9 cellular contexts compared by ENCODE assay signal in the genomic region with DNA sequence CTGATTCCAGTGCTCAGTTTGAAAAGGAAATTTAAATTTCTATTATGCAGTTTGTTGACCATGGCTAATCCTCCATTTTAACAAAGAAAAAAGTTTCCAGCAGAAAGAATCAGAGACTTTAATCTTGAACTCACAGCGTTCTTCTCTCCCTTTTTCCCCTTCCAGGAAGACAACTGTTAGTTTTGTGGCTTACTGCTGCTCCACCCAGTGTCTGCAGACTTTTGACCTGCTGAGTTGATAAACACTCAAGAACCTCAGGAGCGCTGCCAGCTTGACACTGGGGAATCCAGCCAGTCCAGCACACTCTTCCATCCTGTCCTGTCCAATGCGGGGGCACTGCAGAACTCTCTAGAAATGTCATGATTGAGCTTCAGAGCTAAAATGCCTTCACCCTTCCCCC.
A peak's percentile ranks its signal among the peaks of the same experiment; 100 is the strongest.
DNase-seq lines count a peak whose midpoint lies in the region; ATAC-seq, FAIRE-seq and TF ChIP-seq lines count a peak whose summit lies in the region.
"Had no signal": no experiment of that assay in that cellular context is flagged by ENCODE, and none has a peak within 500 bp of the region (broad histone marks: within the 10 kb centered on the region; RNA-seq: fewer than 3 reads in every experiment).

No MANE protein-coding gene starts in this region.

- peak; percentile 98 for ATAC-seq in mucosa of descending colon
- ATAC-seq in GM18870 (IDR thresholded peaks at IDR 0.05; ENCODE audit: unreplicated experiment): no peak
- no peak for ATAC-seq in HG03469 (IDR thresholded peaks at IDR 0.05; ENCODE audit: unreplicated experiment)

- H3K9me3 ChIP-seq in mucosa of descending colon: no peaks in the 10 kb centered on the region

- no peak overlapping the region for H3K4me3 ChIP-seq in ACC112 (ENCODE audit: low read depth, low read length)
- H3K4me3 ChIP-seq in mucosa of descending colon: no peak overlapping the region

- H3K36me3 ChIP-seq in ACC112 (ENCODE audit: insufficient read depth, low read length) (no peaks in the 10 kb centered on the region), mucosa of descending colon (ENCODE audit: low read depth) (no peaks in the 10 kb centered on the region)

- no peaks in the 10 kb centered on the region for H3K79me2 ChIP-seq in ACC112 (ENCODE audit: control insufficient read depth, insufficient read depth, low read length, unreplicated experiment)

- H2AFZ ChIP-seq in ACC112 (ENCODE audit: low read length, unreplicated experiment): peak overlapping the region; percentile 52

- no peak for FAIRE-seq in GM12891 (lab: Jason Lieb, UNC)

- H3K4me1 ChIP-seq in ACC112 (ENCODE audit: control insufficient read depth, insufficient read depth, low read length, unreplicated experiment) (peaks cover 19% of the 10 kb centered on the region), mucosa of descending colon (ENCODE audit: low read depth) (peaks cover 8% of the 10 kb centered on the region)

- DNase-seq in LoVo (ENCODE audit: low spot score) (peak; percentile 31), erythroblast (lab: John Stamatoyannopoulos, UW) (peak; percentile 35 to 57), mucosa of descending colon (peak; percentile 69 to 91 (median 76)), HK-2 (ENCODE audit: unreplicated experiment) (no peak), GM12891 (ENCODE audit: insufficient read length, low spot score) (no peak)
- DNase-seq: NCI-H2081 had no signal

- no peak for TF ChIP-seq CTCF in mucosa of descending colon (IDR thresholded peaks at IDR 0.05)

- TF ChIP-seq POLR2A in erythroblast (IDR thresholded peaks at IDR 0.05; ENCODE audit: low read length) (no peak), GM12891 (IDR thresholded peaks at IDR 0.05; ENCODE audit: low read depth, low read length) (no peak)

- no peak overlapping the region for H3K27ac ChIP-seq in ACC112 (ENCODE audit: low read depth, low read length)

- intact Hi-C loops in mucosa of descending colon (cut with DNase I, micrococcal nuclease): no loop called here

- no peaks in the 10 kb centered on the region for H3K27me3 ChIP-seq in ACC112 (ENCODE audit: insufficient read depth, low read length)

TF ChIP-seq in GM12891, 5 proteins besides CTCF, POLR2A, EP300 and RAD21:
- TF ChIP-seq TAF1 (IDR thresholded peaks at IDR 0.05; ENCODE audit: low read depth, low read length) (no peak), POLR2AphosphoS5 (IDR thresholded peaks at IDR 0.05; ENCODE audit: low read depth, low read length) (no peak), SPI1 (IDR thresholded peaks at IDR 0.05; ENCODE audit: low read depth, low read length) (no peak), POU2F2 (IDR thresholded peaks at IDR 0.05; ENCODE audit: low read depth, low read length) (no peak), PAX5 (IDR thresholded peaks at IDR 0.05; ENCODE audit: insufficient read depth, low read length, severe bottlenecking) (no peak)

Comparison
In these comparisons a context has a peak if more than half of its experiments do, and no peak if none do; other contexts are left out.
1. DNase-seq: peak in LoVo (single experiment), erythroblast (2 of 2) and mucosa of descending colon (3 of 3); none in HK-2 (single experiment) and GM12891 (single experiment).